ENCODE assay signal across 19 cellular contexts in genomic region chr4:116598980-116599789, GRCh38.
"Had no signal": no experiment of that assay in that cellular context is flagged by ENCODE, and none has a peak within 500 bp of the region (broad histone marks: within the 10 kb centered on the region; RNA-seq: fewer than 3 reads in every experiment).

No MANE protein-coding gene starts in this region.

- H3K9me3 ChIP-seq: transverse colon, vagina had no signal

- DNase-seq: activated CD4-positive, alpha-beta T cell treated with anti-CD3 and anti-CD28 coated beads for 4 hours; activated CD4-positive, alpha-beta T cell treated with anti-CD3 and anti-CD28 coated beads, Interleukin-2, amount 50 U/mL, for 4 hours; activated CD8-positive, alpha-beta memory T cell treated with anti-CD3 and anti-CD28 coated beads for 24 hours; activated effector memory CD4-positive, alpha-beta T cell treated with Interleukin-2 at 50 U/mL for 16 hours; activated naive CD4-positive, alpha-beta T cell treated with anti-CD3 and anti-CD28 coated beads, Interleukin-2, amount 10 ng/mL, durations not matched to agents 7 days and 5 days; activated naive CD8-positive, alpha-beta T cell treated with anti-CD3 and anti-CD28 coated beads, Interleukin-2, amount 10 ng/mL, durations not matched to agents 7 days and 5 days; dermis blood vessel endothelial cell; effector CD4-positive, alpha-beta T cell; esophagus squamous epithelium; foreskin melanocyte; heart right ventricle; mesenchymal stem cell; natural killer cell; stimulated activated naive CD4-positive, alpha-beta T cell treated with Interleukin-2 at 50 U/mL for 16 hours; transverse colon had no signal

- ATAC-seq: heart right ventricle, natural killer cell had no signal

- H3K36me3 ChIP-seq: esophagus squamous epithelium, heart right ventricle, neural progenitor cell, transverse colon, vagina had no signal

- H3K27ac ChIP-seq: esophagus squamous epithelium, heart right ventricle, neural progenitor cell, SK-N-MC, transverse colon, vagina, VCaP had no signal

- H3K4me1 ChIP-seq: esophagus squamous epithelium, heart right ventricle, neural progenitor cell, transverse colon, vagina had no signal

- H3K4me3 ChIP-seq: esophagus squamous epithelium, heart right ventricle, neural progenitor cell, SK-N-MC, transverse colon, vagina had no signal

- H3K27me3 ChIP-seq: esophagus squamous epithelium, heart right ventricle, neural progenitor cell, transverse colon, vagina had no signal
